In genomic region chr15:99669250-99669649, GRCh38 we compare ENCODE assay signal across 18 cellular contexts.
DNase-seq lines count a peak whose midpoint lies in the region; ATAC-seq and TF ChIP-seq lines count a peak whose summit lies in the region.
"Had no signal": no experiment of that assay in that cellular context is flagged by ENCODE, and none has a peak within 500 bp of the region (broad histone marks: within the 10 kb centered on the region; RNA-seq: fewer than 3 reads in every experiment).

No MANE protein-coding gene starts in this region.

- H3K27ac Mint-ChIP-seq in activated naive CD4-positive, alpha-beta T cell treated with anti-CD3 and anti-CD28 coated beads, Interleukin-2, amount 50 U/mL, for 24 hours = peak overlapping the region; percentile 55
- H3K27ac Mint-ChIP-seq in activated T-cell treated with anti-CD3 and anti-CD28 coated beads, Interleukin-2, amount 50 U/mL, for 72 hours = no peak overlapping the region
- no peak overlapping the region for H3K27ac Mint-ChIP-seq in effector memory CD8-positive, alpha-beta T cell

- no peaks in the 10 kb centered on the region for H3K4me1 Mint-ChIP-seq in activated naive CD4-positive, alpha-beta T cell treated with anti-CD3 and anti-CD28 coated beads, Interleukin-2, amount 50 U/mL, for 24 hours
- no peaks in the 10 kb centered on the region for H3K4me1 Mint-ChIP-seq in activated T-cell treated with anti-CD3 and anti-CD28 coated beads, Interleukin-2, amount 50 U/mL, for 72 hours (ENCODE audit: low read depth)
- H3K4me1 Mint-ChIP-seq in effector memory CD8-positive, alpha-beta T cell (ENCODE audit: low read depth in 2 of 2) = no peaks in the 10 kb centered on the region

- intact Hi-C loops in heart left ventricle (cut with DNase I) = loop anchor here in 1 of 10 donors (5.0 kb wide), 1 partner anchor 37 kb away; no protein-coding TSS in a partner anchor
- intact Hi-C loops in upper lobe of right lung (cut with DNase I) = no loop called here

- H3K27me3 ChIP-seq in heart left ventricle (no peaks in the 10 kb centered on the region), upper lobe of right lung (no peaks in the 10 kb centered on the region)
- H3K27me3 ChIP-seq: BLaER1 treated with 17β-estradiol and CSF1 and Interleukin-3, amounts not matched to agents 10 nM and 100 nM; MG63 had no signal

- H3K27me3 Mint-ChIP-seq in activated naive CD4-positive, alpha-beta T cell treated with anti-CD3 and anti-CD28 coated beads, Interleukin-2, amount 50 U/mL, for 24 hours = no peaks in the 10 kb centered on the region
- no peaks in the 10 kb centered on the region for H3K27me3 Mint-ChIP-seq in activated T-cell treated with anti-CD3 and anti-CD28 coated beads, Interleukin-2, amount 50 U/mL, for 72 hours (ENCODE audit: low read depth)
- H3K27me3 Mint-ChIP-seq in effector memory CD8-positive, alpha-beta T cell = no peaks in the 10 kb centered on the region

- ATAC-seq in heart left ventricle (peak; percentile 76 to 89 (median 82)), upper lobe of right lung (peak; percentile 46), HG02571 (IDR thresholded peaks at IDR 0.05; ENCODE audit: unreplicated experiment) (no peak)
- ATAC-seq in activated T-cell treated with anti-CD3 and anti-CD28 coated beads, Interleukin-2, amount 50 U/mL, for 72 hours (replicated peaks in 1 of 2) = no peak
- ATAC-seq in effector memory CD8-positive, alpha-beta T cell (replicated peaks) = no peak

- no peak for DNase-seq in activated naive CD4-positive, alpha-beta T cell treated with Interleukin-2 at 50 U/mL for 16 hours
- DNase-seq in heart left ventricle (no peak), medulla oblongata (ENCODE audit: extremely low spot score) (peak; percentile 14), upper lobe of right lung (no peak)
- DNase-seq in activated T-cell treated with anti-CD3 and anti-CD28 coated beads, Interleukin-2, amount 50 U/mL, for 72 hours = no peak
- DNase-seq in effector memory CD8-positive, alpha-beta T cell = no peak
- DNase-seq: 8988T, DMS153, EL, MG63, NCI-H1105, NCI-H1694 treated with DMSO at 0.1 percent for 48 hours, NCI-H446, PC-9 had no signal

- H3K36me3 ChIP-seq in heart left ventricle (peaks cover 0 to 48% (median 27%) of the 10 kb centered on the region in 9 donors), upper lobe of right lung (peaks cover 21% of the 10 kb centered on the region)

- H3K27ac ChIP-seq in heart left ventricle (peak overlapping the region; percentile 3 to 79 (median 53)), upper lobe of right lung (no peak overlapping the region)
- H3K27ac ChIP-seq: BLaER1 treated with 17β-estradiol and CSF1 and Interleukin-3, amounts not matched to agents 10 nM and 100 nM; KMS-11; PC-9 had no signal

- H3K9me3 ChIP-seq in heart left ventricle (no peaks in the 10 kb centered on the region), upper lobe of right lung (no peaks in the 10 kb centered on the region)
- H3K9me3 ChIP-seq: MG63 had no signal

- H3K4me3 Mint-ChIP-seq in activated naive CD4-positive, alpha-beta T cell treated with anti-CD3 and anti-CD28 coated beads, Interleukin-2, amount 50 U/mL, for 24 hours = no peak overlapping the region
- no peak overlapping the region for H3K4me3 Mint-ChIP-seq in activated T-cell treated with anti-CD3 and anti-CD28 coated beads, Interleukin-2, amount 50 U/mL, for 72 hours
- no peak overlapping the region for H3K4me3 Mint-ChIP-seq in effector memory CD8-positive, alpha-beta T cell

- 57 to 77% (median 67%) methylated on average over 1 of the region's 1 CpG for WGBS in heart left ventricle, 4 donors

- peaks cover 18% of the 10 kb centered on the region for H3K36me3 Mint-ChIP-seq in activated naive CD4-positive, alpha-beta T cell treated with anti-CD3 and anti-CD28 coated beads, Interleukin-2, amount 50 U/mL, for 24 hours
- peaks cover 0 to 6% of the 10 kb centered on the region in 2 donors for H3K36me3 Mint-ChIP-seq in activated T-cell treated with anti-CD3 and anti-CD28 coated beads, Interleukin-2, amount 50 U/mL, for 72 hours (ENCODE audit: insufficient read depth in 2 of 2)
- peaks cover 20% of the 10 kb centered on the region for H3K36me3 Mint-ChIP-seq in effector memory CD8-positive, alpha-beta T cell (ENCODE audit: insufficient read depth)

- H3K4me1 ChIP-seq in heart left ventricle (peaks cover 0 to 42% (median 10%) of the 10 kb centered on the region in 12 donors), upper lobe of right lung (peaks cover 6% of the 10 kb centered on the region)

- H3K9me3 Mint-ChIP-seq in activated naive CD4-positive, alpha-beta T cell treated with anti-CD3 and anti-CD28 coated beads, Interleukin-2, amount 50 U/mL, for 24 hours = no peaks in the 10 kb centered on the region
- no peaks in the 10 kb centered on the region for H3K9me3 Mint-ChIP-seq in activated T-cell treated with anti-CD3 and anti-CD28 coated beads, Interleukin-2, amount 50 U/mL, for 72 hours
- H3K9me3 Mint-ChIP-seq in effector memory CD8-positive, alpha-beta T cell = no peaks in the 10 kb centered on the region

- no peak for TF ChIP-seq POLR2A in heart left ventricle (IDR thresholded peaks at IDR 0.05)

- TF ChIP-seq CTCF in heart left ventricle (IDR thresholded peaks at IDR 0.05) (no peak), upper lobe of right lung (IDR thresholded peaks at IDR 0.05) (no peak)

- H3K4me3 ChIP-seq in heart left ventricle (no peak overlapping the region), upper lobe of right lung (no peak overlapping the region)
- H3K4me3 ChIP-seq: BLaER1 treated with 17β-estradiol and CSF1 and Interleukin-3, amounts not matched to agents 10 nM and 100 nM; MG63; PC-9 had no signal

Comparison
In these comparisons a context has a peak if more than half of its experiments do, and no peak if none do; other contexts are left out.
1. ATAC-seq: peak in heart left ventricle (4 of 4) and upper lobe of right lung (single experiment); none in activated T-cell treated with anti-CD3 and anti-CD28 coated beads, Interleukin-2, amount 50 U/mL, for 72 hours (0 of 2), HG02571 (single experiment) and effector memory CD8-positive, alpha-beta T cell (single experiment).